ENCODE assay signal across 15 cellular contexts in the genomic region with DNA sequence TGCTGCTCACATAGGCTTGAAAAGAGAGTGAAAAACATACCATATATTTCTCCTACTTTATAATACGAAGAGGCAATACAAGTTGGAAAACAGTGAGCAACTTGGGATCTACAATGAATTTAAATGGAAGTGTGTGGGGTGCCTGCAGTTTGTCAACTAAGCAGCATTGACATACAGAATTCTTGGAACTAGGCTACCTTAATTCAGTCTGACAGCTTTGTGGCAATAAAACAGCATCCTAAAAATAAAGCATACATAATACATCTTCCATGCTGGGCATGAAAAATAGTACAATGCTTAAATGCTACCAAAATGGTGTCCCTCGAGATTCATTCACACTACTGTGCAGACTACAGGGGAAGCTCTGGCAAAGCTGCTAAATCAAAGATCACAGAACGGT. TPM values are rescaled to one million over a fixed set of nuclear protein-coding genes. Genes with fewer than 3 reads are reported as not detected.
A peak's percentile ranks its signal among the peaks of the same experiment; 100 is the strongest.
DNase-seq lines count a peak whose midpoint lies in the region; ATAC-seq and TF ChIP-seq lines count a peak whose summit lies in the region.
"Had no signal": no experiment of that assay in that cellular context is flagged by ENCODE, and none has a peak within 500 bp of the region (broad histone marks: within the 10 kb centered on the region; RNA-seq: fewer than 3 reads in every experiment).

No MANE protein-coding gene starts in this region.

- intact Hi-C loops in PC-3 (cut with micrococcal nuclease), result no loop called here
- intact Hi-C loops in CD8-positive, alpha-beta T cell (cut with DNase I, micrococcal nuclease), result no loop called here
- intact Hi-C loops in activated CD8-positive, alpha-beta T cell treated with anti-CD3 and anti-CD28 coated beads for 36 hours (cut with micrococcal nuclease), result no loop called here

- CTCF ChIA-PET in PC-3 (lab: Charles Lee), result no interaction called here
- CTCF ChIA-PET in CD8-positive, alpha-beta T cell (lab: Charles Lee), result no interaction called here
- CTCF ChIA-PET in activated CD8-positive, alpha-beta T cell treated with anti-CD3 and anti-CD28 coated beads for 36 hours (lab: Charles Lee), result no interaction called here

- H4K20me1 ChIP-seq in PC-3 (ENCODE audit: low read length) (no peaks in the 10 kb centered on the region), smooth muscle cell (ENCODE audit: low read depth) (no peaks in the 10 kb centered on the region)

- 78% methylated on average over 3 of the region's 3 CpGs for WGBS in smooth muscle cell (ENCODE audit: low lambda C conversion rate)

- H3K27me3 ChIP-seq in PC-3 (ENCODE audit: low read length) (no peaks in the 10 kb centered on the region), layer of hippocampus (ENCODE audit: control insufficient read depth, insufficient read depth, low read length) (no peaks in the 10 kb centered on the region), smooth muscle cell (ENCODE audit: low read depth) (no peaks in the 10 kb centered on the region)
- H3K27me3 ChIP-seq in CD8-positive, alpha-beta T cell (ENCODE audit: insufficient read depth, low read length), result no peaks in the 10 kb centered on the region

- H2AFZ ChIP-seq in PC-3 (ENCODE audit: low read length) (0 out of 2 replicates have a peak overlapping the region, but pooled peaks have one; percentile 44), smooth muscle cell (ENCODE audit: low read depth) (no peak overlapping the region)

- H3K4me2 ChIP-seq in PC-3 (ENCODE audit: low read length), result peak overlapping the region; percentile 43; the same call in 1 of the 2 replicates
- H3K4me2 ChIP-seq in smooth muscle cell, result peak overlapping the region; percentile 86

- peaks cover 89% of the 10 kb centered on the region for H3K4me1 Mint-ChIP-seq in chondrocyte (ENCODE audit: low read depth)
- H3K4me1 Mint-ChIP-seq in activated T-cell treated with anti-CD3 and anti-CD28 coated beads, Interleukin-2, amount 50 U/mL, for 24 hours (ENCODE audit: low read depth), result no peaks in the 10 kb centered on the region
- no peaks in the 10 kb centered on the region for H3K4me1 Mint-ChIP-seq in CD8-positive, alpha-beta T cell (ENCODE audit: low read depth)
- H3K4me1 Mint-ChIP-seq in activated CD8-positive, alpha-beta T cell treated with anti-CD3 and anti-CD28 coated beads for 36 hours (ENCODE audit: low read depth), result no peaks in the 10 kb centered on the region
- H3K4me1 Mint-ChIP-seq: activated naive CD8-positive, alpha-beta T cell treated with anti-CD3 and anti-CD28 coated beads, Interleukin-2, amount 50 U/mL, for 24 hours had no signal

- H3K27ac Mint-ChIP-seq in chondrocyte (ENCODE audit: unreplicated experiment), result peak overlapping the region; percentile 19
- H3K27ac Mint-ChIP-seq in activated T-cell treated with anti-CD3 and anti-CD28 coated beads, Interleukin-2, amount 50 U/mL, for 24 hours, result no peak overlapping the region
- H3K27ac Mint-ChIP-seq in CD8-positive, alpha-beta T cell, result no peak overlapping the region
- no peak overlapping the region for H3K27ac Mint-ChIP-seq in activated CD8-positive, alpha-beta T cell treated with anti-CD3 and anti-CD28 coated beads for 36 hours
- H3K27ac Mint-ChIP-seq: activated naive CD8-positive, alpha-beta T cell treated with anti-CD3 and anti-CD28 coated beads, Interleukin-2, amount 50 U/mL, for 24 hours; dendritic cell treated with granulocyte-macrophage colony-stimulating factor and Interleukin-4, amounts not matched to agents 40 ng/mL and 50 ng/mL, for 4 days had no signal

- POLR2A ChIA-PET in PC-3 (lab: Charles Lee; ENCODE audit: unreplicated experiment), result no interaction called here
- POLR2A ChIA-PET in CD8-positive, alpha-beta T cell (lab: Charles Lee), result no interaction called here
- POLR2A ChIA-PET in activated CD8-positive, alpha-beta T cell treated with anti-CD3 and anti-CD28 coated beads for 36 hours (lab: Charles Lee), result no interaction called here

- H3K27ac ChIP-seq in PC-3 (ENCODE audit: low read length) (no peak overlapping the region), layer of hippocampus (ENCODE audit: low read depth, low read length) (peak overlapping the region; percentile 66), smooth muscle cell (ENCODE audit: low read depth) (peak overlapping the region; percentile 38)
- no peak overlapping the region for H3K27ac ChIP-seq in CD8-positive, alpha-beta T cell (ENCODE audit: low read depth, low read length)

- peak overlapping the region; percentile 14 for H3K4me3 Mint-ChIP-seq in chondrocyte (ENCODE audit: unreplicated experiment)
- no peak overlapping the region for H3K4me3 Mint-ChIP-seq in activated T-cell treated with anti-CD3 and anti-CD28 coated beads, Interleukin-2, amount 50 U/mL, for 24 hours
- H3K4me3 Mint-ChIP-seq in CD8-positive, alpha-beta T cell, result no peak overlapping the region
- no peak overlapping the region for H3K4me3 Mint-ChIP-seq in activated CD8-positive, alpha-beta T cell treated with anti-CD3 and anti-CD28 coated beads for 36 hours
- H3K4me3 Mint-ChIP-seq: activated naive CD8-positive, alpha-beta T cell treated with anti-CD3 and anti-CD28 coated beads, Interleukin-2, amount 50 U/mL, for 24 hours; activated T-cell treated with anti-CD3 and anti-CD28 coated beads, Interleukin-2, amount 50 U/mL, for 4 hours; dendritic cell treated with granulocyte-macrophage colony-stimulating factor and Interleukin-4, amounts not matched to agents 40 ng/mL and 50 ng/mL, for 4 days had no signal

- no peaks in the 10 kb centered on the region for H3K9me2 ChIP-seq in PC-3 (replicated peaks; ENCODE audit: low read length)

- peaks cover 2% of the 10 kb centered on the region for H3K36me3 Mint-ChIP-seq in chondrocyte (ENCODE audit: low read depth)
- H3K36me3 Mint-ChIP-seq in activated T-cell treated with anti-CD3 and anti-CD28 coated beads, Interleukin-2, amount 50 U/mL, for 24 hours (ENCODE audit: low read depth), result no peaks in the 10 kb centered on the region
- H3K36me3 Mint-ChIP-seq in CD8-positive, alpha-beta T cell, result no peaks in the 10 kb centered on the region
- H3K36me3 Mint-ChIP-seq in activated CD8-positive, alpha-beta T cell treated with anti-CD3 and anti-CD28 coated beads for 36 hours (ENCODE audit: low read depth), result no peaks in the 10 kb centered on the region

- BruUV-seq in PC-3 (replicated peaks; lab: Mats Ljungman, UMichigan), result no TSS peak

- H3K9me3 ChIP-seq in PC-3 (ENCODE audit: low read length) (no peaks in the 10 kb centered on the region), smooth muscle cell (replicated peaks; ENCODE audit: low read depth) (no peaks in the 10 kb centered on the region)
- no peaks in the 10 kb centered on the region for H3K9me3 ChIP-seq in CD8-positive, alpha-beta T cell (ENCODE audit: low read length)

- no peak for DNase-seq in PC-3
- DNase-seq in chondrocyte (ENCODE audit: low spot score), result no peak
- DNase-seq in smooth muscle cell (lab: John Stamatoyannopoulos, UW; ENCODE audit: unreplicated experiment), result no peak
- no peak for DNase-seq in activated T-cell treated with anti-CD3 and anti-CD28 coated beads, Interleukin-2, amount 50 U/mL, for 24 hours
- DNase-seq in CD8-positive, alpha-beta T cell, result no peak
- no peak for DNase-seq in NCI-H510A treated with DMSO at 0.1 percent for 48 hours (lab: John Stamatoyannopoulos, UW)
- no peak for DNase-seq in activated CD8-positive, alpha-beta T cell treated with anti-CD3 and anti-CD28 coated beads for 36 hours
- DNase-seq: activated naive CD8-positive, alpha-beta T cell treated with anti-CD3 and anti-CD28 coated beads, Interleukin-2, amount 50 U/mL, for 24 hours; activated T-cell treated with anti-CD3 and anti-CD28 coated beads, Interleukin-2, amount 50 U/mL, for 4 hours; OCI-M1; stimulated activated CD4-positive, alpha-beta T cell treated with anti-CD3 and anti-CD28 coated beads, Interleukin-4, amount 100 ng/mL, for 4 hours had no signal

- H3F3A ChIP-seq in PC-3 (ENCODE audit: low read length, unreplicated experiment) (no peaks in the 10 kb centered on the region), smooth muscle cell (ENCODE audit: low read depth) (peaks cover 17% of the 10 kb centered on the region)

- H3K4me1 ChIP-seq in PC-3 (ENCODE audit: insufficient read depth, low read length) (peaks cover 14% of the 10 kb centered on the region), smooth muscle cell (ENCODE audit: low read depth) (no peaks in the 10 kb centered on the region)
- no peaks in the 10 kb centered on the region for H3K4me1 ChIP-seq in CD8-positive, alpha-beta T cell (ENCODE audit: insufficient read depth, low read length)

- H3K27me3 Mint-ChIP-seq in chondrocyte (ENCODE audit: low read depth), result no peaks in the 10 kb centered on the region
- H3K27me3 Mint-ChIP-seq in activated T-cell treated with anti-CD3 and anti-CD28 coated beads, Interleukin-2, amount 50 U/mL, for 24 hours, result peaks cover 25% of the 10 kb centered on the region
- H3K27me3 Mint-ChIP-seq in CD8-positive, alpha-beta T cell (ENCODE audit: low read depth), result peaks cover 7% of the 10 kb centered on the region
- H3K27me3 Mint-ChIP-seq in activated CD8-positive, alpha-beta T cell treated with anti-CD3 and anti-CD28 coated beads for 36 hours, result peaks cover 20% of the 10 kb centered on the region
- H3K27me3 Mint-ChIP-seq: dendritic cell treated with granulocyte-macrophage colony-stimulating factor and Interleukin-4, amounts not matched to agents 40 ng/mL and 50 ng/mL, for 4 days had no signal

- no peaks in the 10 kb centered on the region for H3K79me2 ChIP-seq in PC-3 (ENCODE audit: low read length)
- peaks cover 49% of the 10 kb centered on the region for H3K79me2 ChIP-seq in smooth muscle cell (ENCODE audit: low read depth)

- no peak overlapping the region for H3K4me3 ChIP-seq in PC-3 (ENCODE audit: low read length)
- H3K4me3 ChIP-seq in smooth muscle cell, result peak overlapping the region; percentile 16
- no peak overlapping the region for H3K4me3 ChIP-seq in CD8-positive, alpha-beta T cell (ENCODE audit: low read depth, low read length)

- no peaks in the 10 kb centered on the region for H3K36me3 ChIP-seq in PC-3 (ENCODE audit: low read depth, low read length)
- no peaks in the 10 kb centered on the region for H3K36me3 ChIP-seq in smooth muscle cell (ENCODE audit: low read depth)
- H3K36me3 ChIP-seq in CD8-positive, alpha-beta T cell (ENCODE audit: insufficient read depth, low read length), result no peaks in the 10 kb centered on the region

- ATAC-seq in PC-3, result no peak
- ATAC-seq in CD8-positive, alpha-beta T cell, result no peak
- no peak for ATAC-seq in activated CD8-positive, alpha-beta T cell treated with anti-CD3 and anti-CD28 coated beads for 36 hours
- ATAC-seq: activated naive CD8-positive, alpha-beta T cell treated with anti-CD3 and anti-CD28 coated beads, Interleukin-2, amount 50 U/mL, for 24 hours; activated T-cell treated with anti-CD3 and anti-CD28 coated beads, Interleukin-2, amount 50 U/mL, for 4 hours; left lobe of liver; sciatic nerve had no signal

- H3K9me3 Mint-ChIP-seq in chondrocyte (ENCODE audit: low read depth), result peaks cover 5% of the 10 kb centered on the region
- no peaks in the 10 kb centered on the region for H3K9me3 Mint-ChIP-seq in activated T-cell treated with anti-CD3 and anti-CD28 coated beads, Interleukin-2, amount 50 U/mL, for 24 hours
- H3K9me3 Mint-ChIP-seq in CD8-positive, alpha-beta T cell, result no peaks in the 10 kb centered on the region
- H3K9me3 Mint-ChIP-seq in activated CD8-positive, alpha-beta T cell treated with anti-CD3 and anti-CD28 coated beads for 36 hours, result no peaks in the 10 kb centered on the region
- H3K9me3 Mint-ChIP-seq: activated naive CD8-positive, alpha-beta T cell treated with anti-CD3 and anti-CD28 coated beads, Interleukin-2, amount 50 U/mL, for 24 hours; activated T-cell treated with anti-CD3 and anti-CD28 coated beads, Interleukin-2, amount 50 U/mL, for 4 hours; dendritic cell treated with granulocyte-macrophage colony-stimulating factor and Interleukin-4, amounts not matched to agents 40 ng/mL and 50 ng/mL, for 4 days had no signal

- TF ChIP-seq CTCF in PC-3 (conservative IDR thresholded peaks at IDR 0.05; ENCODE audit: low read depth, low read length), result no peak
- no peak for TF ChIP-seq CTCF in chondrocyte (IDR thresholded peaks at IDR 0.05)
- no peak for TF ChIP-seq CTCF in smooth muscle cell (IDR thresholded peaks at IDR 0.05; ENCODE audit: borderline replicate concordance, insufficient read depth, poor library complexity, severe bottlenecking)
- TF ChIP-seq CTCF in CD8-positive, alpha-beta T cell (IDR thresholded peaks at IDR 0.05), result no peak
- TF ChIP-seq CTCF in activated CD8-positive, alpha-beta T cell treated with anti-CD3 and anti-CD28 coated beads for 36 hours (IDR thresholded peaks at IDR 0.05), result no peak

- no peak overlapping the region for H3K9ac ChIP-seq in PC-3 (ENCODE audit: low read length)
- H3K9ac ChIP-seq in smooth muscle cell (ENCODE audit: low read depth), result peak overlapping the region; percentile 1

RNA-seq across cellular contexts. Expression of a gene that starts 8.0 kb away (rescaled TPM):
- total RNA-seq in PC-3 (2014; rRNA removed) (0.46 and 0.51 TPM in 2 replicates), chondrocyte (36.2 to 139 TPM (median 37.6 TPM) in 3 replicates), smooth muscle cell (62.2 and 79.4 TPM in 2 replicates)
- 12.9 and 22.4 TPM in 2 replicates for polyA plus RNA-seq in smooth muscle cell
- total RNA-seq in CD8-positive, alpha-beta T cell, result not detected
- not detected for total RNA-seq in activated CD8-positive, alpha-beta T cell treated with anti-CD3 and anti-CD28 coated beads for 36 hours

RNA-seq across cellular contexts. Expression of a gene that starts 45.4 kb away (rescaled TPM):
- 5.4 and 5.9 TPM in 2 replicates for total RNA-seq in PC-3 (2014; rRNA removed)
- 2.6 to 4.1 TPM (median 3.0 TPM) in 3 replicates for total RNA-seq in chondrocyte
- 4.4 and 13.8 TPM in 2 replicates for total RNA-seq in smooth muscle cell
- 0.48 and 2.7 TPM in 2 replicates for polyA plus RNA-seq in smooth muscle cell
- total RNA-seq in CD8-positive, alpha-beta T cell, result not detected
- under 1 TPM in 1 of 2 experiments, not detected in 1; 0.09 TPM for total RNA-seq in activated CD8-positive, alpha-beta T cell treated with anti-CD3 and anti-CD28 coated beads for 36 hours

Comparison
In these comparisons a context has a peak if more than half of its experiments do, and no peak if none do; other contexts are left out.
1. H3K27ac ChIP-seq: peak in layer of hippocampus (single experiment) and smooth muscle cell (single experiment); none in PC-3 (single experiment) and CD8-positive, alpha-beta T cell (single experiment).
2. RNA of a gene that starts 8.0 kb away (total RNA-seq): 62.2 to 79.4 TPM in smooth muscle cell and 36.2 to 139 TPM in chondrocyte; 0.46 to 0.51 TPM in PC-3, not detected in CD8-positive, alpha-beta T cell and not detected in activated CD8-positive, alpha-beta T cell treated with anti-CD3 and anti-CD28 coated beads for 36 hours; every median in the first group is over 10 times any median in the second.